Comparison of ENCODE assay signal across 22 cellular contexts in the genomic region with DNA sequence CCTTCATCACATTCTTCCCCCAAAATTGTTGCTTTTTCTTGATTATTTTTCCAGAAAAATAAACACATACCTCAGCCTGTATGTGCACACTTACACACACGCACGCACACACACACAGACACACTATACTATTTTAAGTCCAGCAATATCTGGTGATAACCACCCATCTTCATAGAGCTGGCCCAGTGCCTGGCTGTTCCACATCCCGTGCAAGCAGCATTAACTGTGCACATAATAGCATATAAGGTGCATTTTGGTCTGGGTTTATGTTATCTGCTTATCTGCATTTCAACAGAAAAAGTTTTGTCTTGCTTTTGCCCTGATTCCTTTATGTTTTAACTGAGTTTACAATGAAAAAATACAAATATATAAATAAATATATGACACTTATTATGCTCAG.
"Had no signal": no experiment of that assay in that cellular context is flagged by ENCODE, and none has a peak within 500 bp of the region (broad histone marks: within the 10 kb centered on the region; RNA-seq: fewer than 3 reads in every experiment).

No MANE protein-coding gene starts in this region.

- H3K36me3 Mint-ChIP-seq: memory B cell; natural killer cell; stimulated activated memory B cell treated with anti-CD40 and anti-IgM and Interleukin-4, amounts not matched to agents 10 μg/mL and 1 μg/mL and 100 μg/mL, for 72 hours had no signal

- H3K27me3 Mint-ChIP-seq: stimulated activated memory B cell treated with anti-CD40 and anti-IgM and Interleukin-4, amounts not matched to agents 10 μg/mL and 1 μg/mL and 100 μg/mL, for 72 hours had no signal

- DNase-seq: cortex of kidney; dorsolateral prefrontal cortex; effector CD4-positive, alpha-beta T cell; foreskin fibroblast; gastrocnemius medialis; head of caudate nucleus; natural killer cell; occipital lobe; ovary; posterior cingulate gyrus; psoas muscle; sigmoid colon; stimulated activated CD4-positive, alpha-beta T cell treated with anti-CD3 and anti-CD28 coated beads, Interleukin-2, amount 100 ng/mL, for 24 hours; stimulated activated CD4-positive, alpha-beta T cell treated with anti-CD3 and anti-CD28 coated beads, Interleukin-4, amount 100 ng/mL, for 24 hours; stimulated activated naive CD8-positive, alpha-beta T cell treated with anti-CD3 and anti-CD28 coated beads, Interleukin-15, Interleukin-2, amounts not matched to agents 100 U/mL and 50 U/mL, for 24 hours; transverse colon; upper lobe of right lung; uterus had no signal

- H3K9me3 Mint-ChIP-seq: memory B cell; natural killer cell; stimulated activated memory B cell treated with anti-CD40 and anti-IgM and Interleukin-4, amounts not matched to agents 10 μg/mL and 1 μg/mL and 100 μg/mL, for 72 hours had no signal

- ATAC-seq: esophagus mucosa; gastrocnemius medialis; natural killer cell; psoas muscle; right cardiac atrium; stimulated activated memory B cell treated with anti-CD40 and anti-IgM and Interleukin-4, amounts not matched to agents 10 μg/mL and 1 μg/mL and 100 μg/mL, for 72 hours; stimulated activated naive CD8-positive, alpha-beta T cell treated with anti-CD3 and anti-CD28 coated beads, Interleukin-15, Interleukin-2, amounts not matched to agents 100 U/mL and 50 U/mL, for 24 hours; upper lobe of right lung had no signal

- H3K27ac Mint-ChIP-seq: memory B cell; natural killer cell; stimulated activated memory B cell treated with anti-CD40 and anti-IgM and Interleukin-4, amounts not matched to agents 10 μg/mL and 1 μg/mL and 100 μg/mL, for 72 hours had no signal

- H3K4me3 Mint-ChIP-seq: memory B cell; natural killer cell; stimulated activated memory B cell treated with anti-CD40 and anti-IgM and Interleukin-4, amounts not matched to agents 10 μg/mL and 1 μg/mL and 100 μg/mL, for 72 hours had no signal

- H3K4me1 Mint-ChIP-seq: memory B cell had no signal
